In the genomic region with DNA sequence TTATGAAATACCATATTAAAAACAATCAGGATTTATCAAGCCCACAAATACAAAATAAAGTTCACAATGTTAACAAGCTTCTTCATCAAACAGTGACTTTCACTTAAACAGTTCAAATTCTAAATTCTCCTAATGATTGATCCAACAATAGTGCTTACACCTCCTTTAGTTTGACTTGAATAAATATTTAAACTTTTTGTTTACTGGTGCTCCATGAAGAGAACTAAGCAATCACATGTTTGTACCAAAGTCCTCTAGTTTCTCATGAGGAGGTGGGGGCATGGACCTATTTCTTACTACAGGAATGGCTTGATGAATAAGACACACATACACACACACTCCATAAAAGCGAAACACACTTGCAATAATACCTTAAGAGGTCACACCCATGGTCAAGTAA, we compare ENCODE assay signal across 23 cellular contexts.
"Had no signal": no experiment of that assay in that cellular context is flagged by ENCODE, and none has a peak within 500 bp of the region (broad histone marks: within the 10 kb centered on the region; RNA-seq: fewer than 3 reads in every experiment).

No MANE protein-coding gene starts in this region.

- H3K36me3 ChIP-seq: brain microvascular endothelial cell, neutrophil, pancreas, sigmoid colon, WERI-Rb-1 had no signal

- H3K9me3 Mint-ChIP-seq: activated T-cell treated with anti-CD3 and anti-CD28 coated beads, Interleukin-2, amount 50 U/mL, for 4 hours; immature natural killer cell; naive B cell; stimulated activated effector memory CD8-positive, alpha-beta T cell treated with anti-CD3 and anti-CD28 coated beads, Interleukin-12 subunit alpha, Interleukin-12 subunit beta, amount 100 ng/mL, for 72 hours; T-helper 1 cell treated with Interleukin-12 subunit alpha and Interleukin-12 subunit beta and Interleukin-4 antibody, amounts not matched to agents 30 μg/mL and 1 μg/mL, for 36 hours had no signal

- H3K27me3 ChIP-seq: brain microvascular endothelial cell, dorsolateral prefrontal cortex, neutrophil, pancreas, sigmoid colon, upper lobe of right lung had no signal

- ATAC-seq: activated T-cell treated with anti-CD3 and anti-CD28 coated beads, Interleukin-2, amount 50 U/mL, for 4 hours; left ventricle myocardium superior; mucosa of descending colon; pancreas; stimulated activated effector memory CD8-positive, alpha-beta T cell treated with anti-CD3 and anti-CD28 coated beads, Interleukin-12 subunit alpha, Interleukin-12 subunit beta, amount 100 ng/mL, for 72 hours; upper lobe of right lung had no signal

- H3K27ac Mint-ChIP-seq: T-helper 1 cell treated with Interleukin-12 subunit alpha and Interleukin-12 subunit beta and Interleukin-4 antibody, amounts not matched to agents 30 μg/mL and 1 μg/mL, for 36 hours had no signal

- FAIRE-seq: colon, pancreas had no signal

- H3K27me3 Mint-ChIP-seq: naive B cell had no signal

- H3K4me3 ChIP-seq: dorsolateral prefrontal cortex, mucosa of descending colon, pancreas, sigmoid colon, upper lobe of right lung had no signal

- H3K9me3 ChIP-seq: mucosa of descending colon, neutrophil, pancreas, sigmoid colon, upper lobe of right lung had no signal

- H3K4me3 Mint-ChIP-seq: activated T-cell treated with anti-CD3 and anti-CD28 coated beads, Interleukin-2, amount 50 U/mL, for 4 hours; immature natural killer cell; stimulated activated effector memory CD8-positive, alpha-beta T cell treated with anti-CD3 and anti-CD28 coated beads, Interleukin-12 subunit alpha, Interleukin-12 subunit beta, amount 100 ng/mL, for 72 hours; T-helper 1 cell treated with Interleukin-12 subunit alpha and Interleukin-12 subunit beta and Interleukin-4 antibody, amounts not matched to agents 30 μg/mL and 1 μg/mL, for 36 hours had no signal

- H3K27ac ChIP-seq: brain microvascular endothelial cell, pancreas, sigmoid colon, upper lobe of right lung, WERI-Rb-1 had no signal

- H3K4me1 ChIP-seq: pancreas, upper lobe of right lung had no signal

- DNase-seq: activated CD4-positive, alpha-beta T cell treated with anti-CD3 and anti-CD28 coated beads for 1 hour; activated CD4-positive, alpha-beta T cell treated with anti-CD3 and anti-CD28 coated beads, Interleukin-2, amount 50 U/mL, for 4 hours; activated gamma-delta T cell; activated T-cell treated with anti-CD3 and anti-CD28 coated beads, Interleukin-2, amount 50 U/mL, for 4 hours; aorta; brain microvascular endothelial cell; central memory CD4-positive, alpha-beta T cell; dorsolateral prefrontal cortex; immature natural killer cell; kidney glomerular epithelial cell; left ventricle myocardium superior; mesenchymal stem cell; mucosa of descending colon; naive B cell; pancreas; sigmoid colon; stimulated activated CD4-positive, alpha-beta T cell treated with anti-CD3 and anti-CD28 coated beads, Interleukin-4, amount 100 ng/mL, for 24 hours; upper lobe of right lung; WERI-Rb-1 had no signal
